ENCODE assay signal across 1 cellular context in genomic region chr22:35539910-35540599, GRCh38.
TF ChIP-seq lines count a peak whose summit lies in the region.

No MANE protein-coding gene starts in this region.

TF ChIP-seq in WTC11, 78 proteins besides CTCF, POLR2A, EP300 and RAD21 (continued from another document):
- peak; percentile 31; the same call in 1 of the 2 replicates for TF ChIP-seq ZNF281 (CRISPR knock-in tag; IDR thresholded peaks at IDR 0.05)
- no peak; the same call in 1 of the 2 replicates for TF ChIP-seq MYBL2 (CRISPR knock-in tag; IDR thresholded peaks at IDR 0.05)
- no peak for TF ChIP-seq ZNF317 (CRISPR knock-in tag; IDR thresholded peaks at IDR 0.05; ENCODE audit: borderline replicate concordance, low read depth)
- TF ChIP-seq CDX4 (CRISPR knock-in tag; IDR thresholded peaks at IDR 0.05; ENCODE audit: borderline replicate concordance), result no peak
- TF ChIP-seq, protein P1, sequence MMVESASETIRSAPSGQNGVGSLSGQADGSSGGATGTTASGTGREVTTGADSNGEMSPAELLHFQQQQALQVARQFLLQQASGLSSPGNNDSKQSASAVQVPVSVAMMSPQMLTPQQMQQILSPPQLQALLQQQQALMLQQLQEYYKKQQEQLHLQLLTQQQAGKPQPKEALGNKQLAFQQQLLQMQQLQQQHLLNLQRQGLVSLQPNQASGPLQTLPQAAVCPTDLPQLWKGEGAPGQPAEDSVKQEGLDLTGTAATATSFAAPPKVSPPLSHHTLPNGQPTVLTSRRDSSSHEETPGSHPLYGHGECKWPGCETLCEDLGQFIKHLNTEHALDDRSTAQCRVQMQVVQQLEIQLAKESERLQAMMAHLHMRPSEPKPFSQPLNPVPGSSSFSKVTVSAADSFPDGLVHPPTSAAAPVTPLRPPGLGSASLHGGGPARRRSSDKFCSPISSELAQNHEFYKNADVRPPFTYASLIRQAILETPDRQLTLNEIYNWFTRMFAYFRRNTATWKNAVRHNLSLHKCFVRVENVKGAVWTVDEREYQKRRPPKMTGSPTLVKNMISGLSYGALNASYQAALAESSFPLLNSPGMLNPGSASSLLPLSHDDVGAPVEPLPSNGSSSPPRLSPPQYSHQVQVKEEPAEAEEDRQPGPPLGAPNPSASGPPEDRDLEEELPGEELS (CRISPR knock-in tag; IDR thresholded peaks at IDR 0.05), result peak; percentile 92
- TF ChIP-seq HMGA2 (CRISPR knock-in tag; IDR thresholded peaks at IDR 0.05), result no peak
- TF ChIP-seq E2F5 (CRISPR knock-in tag; IDR thresholded peaks at IDR 0.05), result peak; percentile 67
- peak; percentile 46; the same call in 1 of the 2 replicates for TF ChIP-seq SMAD3 (CRISPR knock-in tag; IDR thresholded peaks at IDR 0.05; ENCODE audit: borderline replicate concordance)
- TF ChIP-seq ZNF138 (CRISPR knock-in tag; conservative IDR thresholded peaks at IDR 0.05), result 0 out of 2 replicates have a peak, but pooled peaks have one; percentile 62
- no peak for TF ChIP-seq ELF4 (CRISPR knock-in tag; IDR thresholded peaks at IDR 0.05; ENCODE audit: low read depth)
- no peak for TF ChIP-seq ATF3 (CRISPR knock-in tag; conservative IDR thresholded peaks at IDR 0.05)
- no peak for TF ChIP-seq MXD4 (CRISPR knock-in tag; IDR thresholded peaks at IDR 0.05; ENCODE audit: borderline replicate concordance)
- no peak for TF ChIP-seq CREM (CRISPR knock-in tag; IDR thresholded peaks at IDR 0.05)
